8 cellular contexts compared by ENCODE assay signal in genomic region chr2:196987654-196988364, GRCh38.
DNase-seq lines count a peak whose midpoint lies in the region; ATAC-seq, FAIRE-seq and TF ChIP-seq lines count a peak whose summit lies in the region.

No MANE protein-coding gene starts in this region.

- H3K4me3 ChIP-seq in pancreas = no peak overlapping the region

- TF ChIP-seq CTCF in pancreas (IDR thresholded peaks at IDR 0.05) = no peak

- H3K27ac ChIP-seq in pancreas = peak overlapping the region in 2 of 4 donors; percentile 50 to 78

- no peaks in the 10 kb centered on the region for H3K27me3 ChIP-seq in pancreas

- WGBS in pancreas, 2 donors = 20 to 22% methylated on average over 6 of the region's 6 CpGs

- H3K27me3 Mint-ChIP-seq in activated T-cell treated with anti-CD3 and anti-CD28 coated beads, Interleukin-2, amount 50 U/mL, for 72 hours (ENCODE audit: low read depth) = no peaks in the 10 kb centered on the region

- intact Hi-C loops in pancreas (cut with DNase I) = no loop called here

- peak overlapping the region; percentile 87 for H3K27ac Mint-ChIP-seq in activated T-cell treated with anti-CD3 and anti-CD28 coated beads, Interleukin-2, amount 50 U/mL, for 72 hours

- peaks cover 7 to 34% of the 10 kb centered on the region in 2 donors for H3K36me3 Mint-ChIP-seq in activated T-cell treated with anti-CD3 and anti-CD28 coated beads, Interleukin-2, amount 50 U/mL, for 72 hours (ENCODE audit: insufficient read depth in 2 of 2)

- H3K36me3 ChIP-seq in pancreas = no peaks in the 10 kb centered on the region

- peaks cover 0 to 15% (median 0%) of the 10 kb centered on the region in 3 donors for H3K4me1 ChIP-seq in pancreas

- peak overlapping the region; percentile 41 to 53 for H3K4me3 Mint-ChIP-seq in activated T-cell treated with anti-CD3 and anti-CD28 coated beads, Interleukin-2, amount 50 U/mL, for 72 hours

- peaks cover 82% of the 10 kb centered on the region for H3K4me1 Mint-ChIP-seq in activated T-cell treated with anti-CD3 and anti-CD28 coated beads, Interleukin-2, amount 50 U/mL, for 72 hours (ENCODE audit: low read depth)

- FAIRE-seq in frontal cortex (lab: Jason Lieb, UNC) = peak; percentile 53
- FAIRE-seq in pancreas (lab: Jason Lieb, UNC) = peak; percentile 63

- peaks cover 0 to 2% of the 10 kb centered on the region in 2 donors for H3K9me3 Mint-ChIP-seq in activated T-cell treated with anti-CD3 and anti-CD28 coated beads, Interleukin-2, amount 50 U/mL, for 72 hours

- H3K9me3 ChIP-seq in pancreas = no peaks in the 10 kb centered on the region

- peak; percentile 67 for ATAC-seq in HG02759 (IDR thresholded peaks at IDR 0.05; ENCODE audit: unreplicated experiment)
- ATAC-seq in activated T-cell treated with anti-CD3 and anti-CD28 coated beads, Interleukin-2, amount 50 U/mL, for 72 hours (replicated peaks in 1 of 2) = peak; percentile 94 to 96
- peak; percentile 93 to 98 (median 94) for ATAC-seq in pancreas
- no peak for ATAC-seq in GM21737 (IDR thresholded peaks at IDR 0.05; ENCODE audit: unreplicated experiment)
- ATAC-seq in GM18873 (IDR thresholded peaks at IDR 0.05; ENCODE audit: low FRiP score, unreplicated experiment) = no peak

- DNase-seq in GDM1 (lab: John Stamatoyannopoulos, UW) (peak; percentile 41), NCI-H2227 (lab: John Stamatoyannopoulos, UW; ENCODE audit: unreplicated experiment) (peak; percentile 71), frontal cortex (ENCODE audit: low spot score in 2 of 2) (peak in 1 of 2 donors; percentile 37), pancreas (peak in 3 of 6 donors; percentile 26 to 34 (median 30))
- peak; percentile 62 to 64 for DNase-seq in activated T-cell treated with anti-CD3 and anti-CD28 coated beads, Interleukin-2, amount 50 U/mL, for 72 hours

Comparison
In these comparisons a context has a peak if more than half of its experiments do, and no peak if none do; other contexts are left out.
1. ATAC-seq: peak in HG02759 (single experiment), activated T-cell treated with anti-CD3 and anti-CD28 coated beads, Interleukin-2, amount 50 U/mL, for 72 hours (2 of 2) and pancreas (4 of 4); none in GM21737 (single experiment) and GM18873 (single experiment).